ENCODE assay signal across 8 cellular contexts in genomic region chr2:223944704-223945531, GRCh38. TPM values are rescaled to one million over a fixed set of nuclear protein-coding genes. Genes with fewer than 3 reads are reported as not detected.
DNase-seq lines count a peak whose midpoint lies in the region; ATAC-seq, FAIRE-seq and TF ChIP-seq lines count a peak whose summit lies in the region.

WDFY1 (minus strand) TSS chr2:223945335; CDS start chr2:223945284, 51 bp downstream.

- TF ChIP-seq CTCF in BJ (IDR thresholded peaks at IDR 0.05; ENCODE audit: insufficient read depth, low read depth, low read length), result no peak

- H3K4me3 ChIP-seq in BJ (ENCODE audit: low read depth, low read length), result peak within 1 kb of the TSS; percentile 96

- H3K27me3 ChIP-seq in BJ (ENCODE audit: control insufficient read depth, insufficient read depth, low read length), result no peaks in the 10 kb centered on the region

- H3K36me3 ChIP-seq in BJ (ENCODE audit: control insufficient read depth, insufficient read depth, low read length), result no peaks in the 10 kb centered on the region

- H3K27me3 Mint-ChIP-seq in activated CD4-positive, alpha-beta T cell treated with anti-CD3 and anti-CD28 coated beads, Interleukin-2, amount 10 ng/mL, durations not matched to agents 7 days and 5 days, result no peaks in the 10 kb centered on the region

- H3K4me1 Mint-ChIP-seq in activated CD4-positive, alpha-beta T cell treated with anti-CD3 and anti-CD28 coated beads, Interleukin-2, amount 10 ng/mL, durations not matched to agents 7 days and 5 days, result peaks cover 62% of the 10 kb centered on the region

- H3K4me3 Mint-ChIP-seq in activated CD4-positive, alpha-beta T cell treated with anti-CD3 and anti-CD28 coated beads, Interleukin-2, amount 10 ng/mL, durations not matched to agents 7 days and 5 days, result peak within 1 kb of the TSS; percentile 95

- FAIRE-seq in GM19239 (lab: Jason Lieb, UNC), result peak; percentile 86

- POLR2A ChIA-PET in BJ (lab: Charles Lee), result interaction anchor here (1.0 kb wide), 1 partner anchor 145 kb away, joined by 3 read pairs; no protein-coding TSS in a partner anchor
- POLR2A ChIA-PET in activated CD4-positive, alpha-beta T cell treated with anti-CD3 and anti-CD28 coated beads, Interleukin-2, amount 10 ng/mL, durations not matched to agents 7 days and 5 days (lab: Charles Lee), result interaction anchor here (0.9 kb wide), 1 partner anchor 11 kb away, joined by 4 read pairs; no protein-coding TSS in a partner anchor

- peak within 1 kb of the TSS; percentile 97 for H3K27ac Mint-ChIP-seq in activated CD4-positive, alpha-beta T cell treated with anti-CD3 and anti-CD28 coated beads, Interleukin-2, amount 10 ng/mL, durations not matched to agents 7 days and 5 days

- ATAC-seq in HG03439 (IDR thresholded peaks at IDR 0.05; ENCODE audit: unreplicated experiment) (peak; percentile 72), left lobe of liver (peak; percentile 96)

- CTCF ChIA-PET in BJ (lab: Yijun Ruan, JAX), result interaction anchor here (0.6 to 1.0 kb wide), 2 partner anchors 183 to 337 kb away, joined by 3 read pairs; no protein-coding TSS in a partner anchor
- CTCF ChIA-PET in activated CD4-positive, alpha-beta T cell treated with anti-CD3 and anti-CD28 coated beads, Interleukin-2, amount 10 ng/mL, durations not matched to agents 7 days and 5 days (lab: Charles Lee), result interaction anchor here (1.1 to 1.6 kb wide), 3 partner anchors 10 to 184 kb away, joined by 3 to 5 read pairs (median 3); no protein-coding TSS in a partner anchor

- peak; percentile 31 for DNase-seq in BJ (ENCODE audit: low read depth)
- peak; percentile 81 for DNase-seq in GM19239 (ENCODE audit: insufficient read length, low spot score)
- DNase-seq in NCI-H526 (lab: John Stamatoyannopoulos, UW), result peak; percentile 57 to 93
- peak; percentile 79 for DNase-seq in activated CD4-positive, alpha-beta T cell treated with anti-CD3 and anti-CD28 coated beads, Interleukin-2, amount 10 ng/mL, durations not matched to agents 7 days and 5 days
- DNase-seq in cortex of kidney (lab: John Stamatoyannopoulos, UW), result peak; percentile 33
- DNase-seq in left lobe of liver (ENCODE audit: low spot score), result peak; percentile 90
- peak; percentile 80 to 86 for DNase-seq in stimulated activated CD4-positive, alpha-beta T cell treated with anti-CD3 and anti-CD28 coated beads, Interleukin-2, amount 100 ng/mL, for 24 hours

- peaks cover 2% of the 10 kb centered on the region for H3K9me3 Mint-ChIP-seq in activated CD4-positive, alpha-beta T cell treated with anti-CD3 and anti-CD28 coated beads, Interleukin-2, amount 10 ng/mL, durations not matched to agents 7 days and 5 days

- peaks cover 37% of the 10 kb centered on the region for H3K36me3 Mint-ChIP-seq in activated CD4-positive, alpha-beta T cell treated with anti-CD3 and anti-CD28 coated beads, Interleukin-2, amount 10 ng/mL, durations not matched to agents 7 days and 5 days (ENCODE audit: low read depth)

RNA-seq across cellular contexts. Expression of gene WDFY1, which starts in this region (rescaled TPM):
- 67.4 and 90.6 TPM in 2 replicates for polyA plus RNA-seq in BJ (2011; rRNA removed)
- 138 and 209 TPM in 2 replicates for polyA minus RNA-seq in BJ (2011; rRNA and poly(A)+ RNA removed)
- 10 to 100 TPM; 79.2 to 82.5 TPM for total RNA-seq in activated CD4-positive, alpha-beta T cell treated with anti-CD3 and anti-CD28 coated beads, Interleukin-2, amount 10 ng/mL, durations not matched to agents 7 days and 5 days
- 16.4 TPM for total RNA-seq in left lobe of liver

Comparison
In these comparisons a context has a peak if more than half of its experiments do, and no peak if none do; other contexts are left out.
1. Peak in every context shown above with its lines: DNase-seq, ATAC-seq and H3K4me3 ChIP-seq.
2. DNase-seq: peak in every context shown above with its lines; median percentile 90 in left lobe of liver; 83 in stimulated activated CD4-positive, alpha-beta T cell treated with anti-CD3 and anti-CD28 coated beads, Interleukin-2, amount 100 ng/mL, for 24 hours; 81 in GM19239; 79 in activated CD4-positive, alpha-beta T cell treated with anti-CD3 and anti-CD28 coated beads, Interleukin-2, amount 10 ng/mL, durations not matched to agents 7 days and 5 days; 75 in NCI-H526; 33 in cortex of kidney; 31 in BJ.